In genomic region chr5:44619875-44620610, GRCh38 we compare ENCODE assay signal across 23 cellular contexts.
"Had no signal": no experiment of that assay in that cellular context is flagged by ENCODE, and none has a peak within 500 bp of the region (broad histone marks: within the 10 kb centered on the region; RNA-seq: fewer than 3 reads in every experiment).

No MANE protein-coding gene starts in this region.

- H3K9me3 ChIP-seq: colonic mucosa, lower lobe of right lung, testis had no signal

- DNase-seq: activated B cell treated with CpG ODN at 0.5 μM for 24 hours; activated CD4-positive, alpha-beta T cell treated with anti-CD3 and anti-CD28 coated beads for 36 hours; activated CD8-positive, alpha-beta T cell treated with anti-CD3 and anti-CD28 coated beads, Interleukin-2, amount 10 ng/mL, durations not matched to agents 7 days and 5 days; activated naive CD4-positive, alpha-beta T cell; activated T-cell treated with anti-CD3 and anti-CD28 coated beads for 4 hours; activated T-cell treated with anti-CD3 and anti-CD28 coated beads, Interleukin-2, amount 50 U/mL, for 72 hours; anterior cingulate cortex; cerebellar nuclear complex; colonic mucosa; effector CD8-positive, alpha-beta T cell; left lung; lower lobe of right lung; mucosa of descending colon; posterior cingulate gyrus; right cardiac atrium; stimulated activated CD4-positive, alpha-beta T cell treated with anti-CD3 and anti-CD28 coated beads, Interleukin-2, amount 100 ng/mL, for 48 hours; stimulated activated naive CD4-positive, alpha-beta T cell treated with Interleukin-2 at 50 U/mL for 16 hours; testis; transverse colon had no signal

- H3K27me3 ChIP-seq: cardiac muscle cell, colonic mucosa, left lung, testis, transverse colon had no signal

- ATAC-seq: activated CD4-positive, alpha-beta T cell treated with anti-CD3 and anti-CD28 coated beads for 36 hours; activated CD8-positive, alpha-beta T cell treated with anti-CD3 and anti-CD28 coated beads, Interleukin-2, amount 10 ng/mL, durations not matched to agents 7 days and 5 days; activated naive CD4-positive, alpha-beta T cell treated with anti-CD3 and anti-CD28 coated beads, Interleukin-2, amount 50 U/mL, for 72 hours; activated T-cell treated with anti-CD3 and anti-CD28 coated beads, Interleukin-2, amount 50 U/mL, for 72 hours; esophagus mucosa; left lung; lower lobe of right lung; mucosa of descending colon; natural killer cell treated with Interleukin-12 subunit alpha and Interleukin-12 subunit beta and Interleukin-15 and Interleukin-18, amount 100 ng/mL, for 72 hours; right cardiac atrium had no signal

- H3K4me3 ChIP-seq: cardiac muscle cell, colonic mucosa, left lung, lower lobe of right lung, mucosa of descending colon, testis, transverse colon had no signal

- H3K36me3 ChIP-seq: cardiac muscle cell, colonic mucosa, left lung, lower lobe of right lung, transverse colon had no signal

- H3K4me1 ChIP-seq: colonic mucosa, left lung, lower lobe of right lung, testis, transverse colon had no signal

- H3K27ac ChIP-seq: cardiac muscle cell, colonic mucosa, left lung, lower lobe of right lung, testis, transverse colon had no signal
